In the genomic region with DNA sequence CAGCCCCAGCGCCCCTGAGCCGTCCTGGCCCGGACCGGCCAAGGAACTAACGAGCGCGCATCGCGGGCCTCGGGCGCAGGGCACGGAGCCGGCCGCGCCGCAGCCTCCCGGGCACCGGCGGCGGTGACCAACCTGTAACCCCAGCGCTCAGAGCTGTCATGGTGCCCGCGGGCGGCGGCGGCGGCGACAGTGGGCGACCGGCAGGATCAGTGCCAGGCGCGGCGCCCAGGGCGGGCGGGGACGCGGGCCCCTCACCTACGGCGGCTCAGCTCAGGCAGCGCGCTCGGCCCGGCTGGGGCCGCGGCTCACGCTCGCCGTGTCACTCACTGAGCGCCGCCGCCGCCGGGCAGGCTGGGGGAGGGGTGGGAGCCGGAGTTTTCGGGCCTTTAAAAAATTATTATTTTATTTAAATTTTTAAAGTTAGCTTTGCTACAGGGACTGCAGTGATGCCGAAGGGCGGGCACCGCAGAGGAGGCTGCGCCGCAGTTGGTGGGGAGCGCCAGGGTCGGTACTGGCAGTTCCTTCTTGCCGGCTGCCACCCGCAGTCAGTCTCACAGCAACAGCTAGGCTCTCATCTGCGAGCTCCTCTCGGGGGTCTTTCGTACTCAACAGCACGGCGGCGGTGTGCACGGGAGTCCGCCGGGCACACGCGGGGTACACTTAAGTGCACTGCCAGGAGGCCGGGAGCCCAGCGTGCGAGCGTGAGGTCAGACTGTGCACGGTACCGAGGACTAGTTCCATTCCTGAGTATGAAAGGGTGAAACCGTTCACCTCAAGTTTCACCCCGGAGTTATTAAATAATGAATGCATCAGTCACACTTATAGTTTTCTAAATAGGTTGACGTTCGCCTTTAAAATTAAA, we compare ENCODE assay signal across 8 cellular contexts. TPM values are rescaled to one million over a fixed set of nuclear protein-coding genes. Genes with fewer than 3 reads are reported as not detected.
DNase-seq lines count a peak whose midpoint lies in the region; ATAC-seq and TF ChIP-seq lines count a peak whose summit lies in the region.

A gene (minus strand): TSS at position 328 of the 862 bp plus-strand sequence. CDS start 17,382 bp downstream, outside the sequence.

- H3K36me3 ChIP-seq in endodermal cell (ENCODE audit: control insufficient read depth, insufficient read depth, low read length) (no peaks in the 10 kb centered on the region), upper lobe of right lung (no peaks in the 10 kb centered on the region)

- H3K27ac Mint-ChIP-seq in endodermal cell (no peak within 1 kb of the TSS), mesothelial cell of epicardium (peak within 1 kb of the TSS; percentile 25)

- H3K36me3 Mint-ChIP-seq in endodermal cell (ENCODE audit: low read depth) (no peaks in the 10 kb centered on the region), mesothelial cell of epicardium (no peaks in the 10 kb centered on the region)

- TF ChIP-seq CTCF in endodermal cell (conservative IDR thresholded peaks at IDR 0.05), result no peak
- no peak for TF ChIP-seq CTCF in mesothelial cell of epicardium (IDR thresholded peaks at IDR 0.05; ENCODE audit: unreplicated experiment)
- no peak for TF ChIP-seq CTCF in upper lobe of right lung (IDR thresholded peaks at IDR 0.05)

- no peaks in the 10 kb centered on the region for H3K9me3 ChIP-seq in endodermal cell (ENCODE audit: control insufficient read depth, low read length)
- no peaks in the 10 kb centered on the region for H3K9me3 ChIP-seq in upper lobe of right lung

- peaks cover 35% of the 10 kb centered on the region for H3K27me3 Mint-ChIP-seq in endodermal cell (ENCODE audit: insufficient read depth)
- H3K27me3 Mint-ChIP-seq in mesothelial cell of epicardium (ENCODE audit: low read depth), result peaks cover 42% of the 10 kb centered on the region

- H3K4me1 ChIP-seq in endodermal cell (ENCODE audit: control insufficient read depth, insufficient read depth, low read length) (no peaks in the 10 kb centered on the region), upper lobe of right lung (no peaks in the 10 kb centered on the region)

- DNase-seq in NCI-H345 treated with DMSO at 0.1 percent for 48 hours (lab: John Stamatoyannopoulos, UW; ENCODE audit: unreplicated experiment) (peak; percentile 75), endodermal cell (peak; percentile 78), mesothelial cell of epicardium (ENCODE audit: low spot score in 2 of 2, unreplicated experiment in 2 of 2) (peak in 1 of 2 experiments; percentile 56), upper lobe of right lung (no peak), NCI-H1048 (lab: John Stamatoyannopoulos, UW) (no peak)
- DNase-seq in stimulated activated CD4-positive, alpha-beta T cell treated with anti-CD3 and anti-CD28 coated beads, Interleukin-2, amount 100 ng/mL, for 48 hours, result no peak

- ATAC-seq in GM19395 (IDR thresholded peaks at IDR 0.05; ENCODE audit: unreplicated experiment) (peak; percentile 48), upper lobe of right lung (peak; percentile 70), GM21528 (IDR thresholded peaks at IDR 0.05; ENCODE audit: low FRiP score, unreplicated experiment) (no peak)

- H3K27me3 ChIP-seq in endodermal cell (ENCODE audit: control insufficient read depth, insufficient read depth, low read length, poor library complexity, severe bottlenecking) (peaks cover 41% of the 10 kb centered on the region), upper lobe of right lung (peaks cover 25% of the 10 kb centered on the region)

- H3K4me3 Mint-ChIP-seq in endodermal cell (peak within 1 kb of the TSS; percentile 62), mesothelial cell of epicardium (peak within 1 kb of the TSS; percentile 77)

- H3K4me3 ChIP-seq in endodermal cell (ENCODE audit: low read length) (peak within 1 kb of the TSS; percentile 81), upper lobe of right lung (peak within 1 kb of the TSS; percentile 52)

- no peaks in the 10 kb centered on the region for H3K9me3 Mint-ChIP-seq in endodermal cell
- H3K9me3 Mint-ChIP-seq in mesothelial cell of epicardium, result peaks cover 5% of the 10 kb centered on the region

- WGBS in endodermal cell (ENCODE audit: insufficient coverage in 1 of 2, insufficient read length in 1 of 2), 2 experiments, result 3% methylated on average over 31 to 80 of the region's 85 CpGs

- no peaks in the 10 kb centered on the region for H3K4me1 Mint-ChIP-seq in endodermal cell
- peaks cover 22% of the 10 kb centered on the region for H3K4me1 Mint-ChIP-seq in mesothelial cell of epicardium

- intact Hi-C loops in upper lobe of right lung (cut with DNase I), result no loop called here

- H3K9ac ChIP-seq in endodermal cell (ENCODE audit: extremely low read depth, low read length, poor library complexity, severe bottlenecking), result no peak within 1 kb of the TSS

- H3K27ac ChIP-seq in endodermal cell (ENCODE audit: low read depth, low read length) (no peak within 1 kb of the TSS), upper lobe of right lung (no peak within 1 kb of the TSS)

RNA-seq across cellular contexts. Expression of the gene that starts here (rescaled TPM):
- under 1 TPM in 1 of 2 donors, not detected in 1; 0.11 TPM for total RNA-seq in endodermal cell
- 0.53 TPM for polyA plus RNA-seq in endodermal cell (2013, experiment 1 of 2)
- 0.41 TPM for polyA plus RNA-seq in endodermal cell (2013, experiment 2 of 2)
- total RNA-seq in mesothelial cell of epicardium, result 2.1 to 2.5 TPM (median 2.2 TPM) in 3 replicates
- 3.5 TPM for total RNA-seq in upper lobe of right lung

Comparison
In these comparisons a context has a peak if more than half of its experiments do, and no peak if none do; other contexts are left out.
1. Peak in DNase-seq and H3K4me3 ChIP-seq in endodermal cell; RNA of the gene not detected or under 1 TPM.